Comparison of ENCODE assay signal across 8 cellular contexts in the genomic region with DNA sequence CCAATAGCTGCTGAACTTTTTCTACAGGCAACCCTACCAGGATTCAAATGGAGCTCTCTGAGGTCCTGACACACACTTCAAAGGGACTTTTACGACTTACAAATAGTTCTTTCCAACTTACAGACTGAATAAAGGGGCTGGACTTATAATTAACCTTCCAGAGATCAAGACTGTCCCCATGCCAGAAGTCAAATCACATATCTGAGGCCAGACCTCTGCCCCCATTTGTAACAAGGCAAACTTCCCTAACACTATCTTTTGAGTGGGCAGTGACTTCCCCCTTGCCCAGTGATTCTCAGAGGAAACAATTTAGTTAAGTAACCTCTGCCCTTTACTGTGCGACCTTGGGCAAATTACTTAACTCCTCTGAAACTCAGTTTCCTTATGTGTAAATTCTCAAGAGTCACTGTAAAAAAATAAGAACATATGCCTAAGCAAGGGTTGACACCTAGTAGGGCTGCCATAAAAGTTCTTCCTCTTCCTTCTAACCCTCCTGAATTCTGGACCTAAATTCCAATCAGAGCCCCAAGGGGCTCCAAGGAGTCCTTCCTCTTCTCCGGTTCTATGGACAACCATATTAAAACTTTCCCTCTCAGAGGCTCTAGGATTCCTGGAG. TPM values are rescaled to one million over a fixed set of nuclear protein-coding genes. Genes with fewer than 3 reads are reported as not detected.
A peak's percentile ranks its signal among the peaks of the same experiment; 100 is the strongest.
DNase-seq lines count a peak whose midpoint lies in the region; ATAC-seq and TF ChIP-seq lines count a peak whose summit lies in the region.

No MANE protein-coding gene starts in this region.

- no peaks in the 10 kb centered on the region for H3K9me3 ChIP-seq in Loucy (ENCODE audit: insufficient read depth, low read depth, low read length)
- H3K9me3 ChIP-seq in testis, result no peaks in the 10 kb centered on the region

- ATAC-seq in left colon (peak; percentile 1), GM19351 (IDR thresholded peaks at IDR 0.05; ENCODE audit: unreplicated experiment) (no peak), GM19035 (IDR thresholded peaks at IDR 0.05; ENCODE audit: unreplicated experiment) (no peak)

- H3K79me2 ChIP-seq in Loucy (ENCODE audit: insufficient read depth, low read length), result peaks cover 57% of the 10 kb centered on the region

- 0 to 4% methylated on average over 3 of the region's 3 CpGs for WGBS in testis, 2 donors

- no peak overlapping the region for H2AFZ ChIP-seq in Loucy (ENCODE audit: low read length)

- peak overlapping the region; percentile 81 for H3K4me2 ChIP-seq in Loucy (ENCODE audit: low read depth, low read length, poor library complexity, severe bottlenecking)

- no peaks in the 10 kb centered on the region for H3F3A ChIP-seq in Loucy (ENCODE audit: low read depth)

- no peak for TF ChIP-seq POLR2A in testis (IDR thresholded peaks at IDR 0.05)

- TF ChIP-seq CTCF in Loucy (conservative IDR thresholded peaks at IDR 0.05; ENCODE audit: low read length) (no peak), testis (IDR thresholded peaks at IDR 0.05) (no peak)

- peak; percentile 37 for DNase-seq in DMS114 treated with DMSO at 0.1 percent for 48 hours (lab: John Stamatoyannopoulos, UW; ENCODE audit: unreplicated experiment)
- no peak for DNase-seq in left colon
- DNase-seq in testis, result no peak
- DNase-seq in kidney glomerular epithelial cell (lab: John Stamatoyannopoulos, UW), result no peak

- H3K4me3 ChIP-seq in Loucy (ENCODE audit: low read length, poor library complexity, severe bottlenecking) (peak overlapping the region; percentile 100), testis (peak overlapping the region; percentile 98 to 100)

- intact Hi-C loops in left colon (cut with DNase I, micrococcal nuclease) (loop anchor here in 1 of 2 donors (10.0 kb wide), 1 partner anchor 54 kb away; no protein-coding TSS in a partner anchor), testis (cut with DNase I; ENCODE audit: low total_unique reads) (no loop called here)

- no peaks in the 10 kb centered on the region for H3K27me3 ChIP-seq in Loucy (ENCODE audit: insufficient read depth, low read length, poor library complexity, severe bottlenecking)
- H3K27me3 ChIP-seq in testis, result no peaks in the 10 kb centered on the region

- H3K4me1 ChIP-seq in Loucy (ENCODE audit: insufficient read depth, low read length, poor library complexity, severe bottlenecking), result peaks cover 26% of the 10 kb centered on the region
- H3K4me1 ChIP-seq in testis, result peaks cover 33% of the 10 kb centered on the region

- peak overlapping the region; percentile 94 for H3K9ac ChIP-seq in Loucy (ENCODE audit: low read depth, low read length, poor library complexity, severe bottlenecking)

- no peaks in the 10 kb centered on the region for H3K36me3 ChIP-seq in Loucy (ENCODE audit: insufficient read depth, low read length)
- H3K36me3 ChIP-seq in testis (ENCODE audit: low read depth, missing control alignments), result no peaks in the 10 kb centered on the region

- H3K27ac ChIP-seq in angular gyrus (ENCODE audit: low read depth, low read length) (peak overlapping the region; percentile 13), testis (peak overlapping the region; percentile 100)

- H3K9me2 ChIP-seq in Loucy (replicated peaks; ENCODE audit: low read depth, low read length), result no peaks in the 10 kb centered on the region

- H4K20me1 ChIP-seq in Loucy (ENCODE audit: insufficient read depth, low read length, poor library complexity, severe bottlenecking), result peaks cover 37% of the 10 kb centered on the region

RNA-seq across cellular contexts. Expression of gene WASF2, which starts 1.3 kb away (rescaled TPM):
- total RNA-seq in left colon (100 to 1,000 TPM in 1 of 2 donors, 10 to 100 TPM in 1; 97.7 to 144 TPM), testis (10 to 100 TPM; 57.8 to 58.0 TPM)
- polyA plus RNA-seq in testis (ENCODE audit: insufficient read depth, low read depth, low replicate concordance), result 128 TPM
